Comparison of ENCODE assay signal across 14 cellular contexts in genomic region chr3:112498916-112499315, GRCh38. TPM values are rescaled to one million over a fixed set of nuclear protein-coding genes. Genes with fewer than 3 reads are reported as not detected.
DNase-seq lines count a peak whose midpoint lies in the region; ATAC-seq and TF ChIP-seq lines count a peak whose summit lies in the region.
"Had no signal": no experiment of that assay in that cellular context is flagged by ENCODE, and none has a peak within 500 bp of the region (broad histone marks: within the 10 kb centered on the region; RNA-seq: fewer than 3 reads in every experiment).

No MANE protein-coding gene starts in this region.

- H3K27me3 ChIP-seq in right cardiac atrium (ENCODE audit: control insufficient read depth, insufficient read depth), result no peaks in the 10 kb centered on the region
- H3K27me3 ChIP-seq: uterus had no signal

- no peaks in the 10 kb centered on the region for H3K9me3 ChIP-seq in right cardiac atrium (ENCODE audit: control insufficient read depth, low read length)
- H3K9me3 ChIP-seq: Caco-2, uterus had no signal

- H3K4me1 ChIP-seq in right cardiac atrium (ENCODE audit: control insufficient read depth, insufficient read depth, low read length), result no peaks in the 10 kb centered on the region
- H3K4me1 ChIP-seq: Caco-2, uterus had no signal

- H3K27me3 Mint-ChIP-seq in activated naive CD8-positive, alpha-beta T cell treated with anti-CD3 and anti-CD28 coated beads for 36 hours, result no peaks in the 10 kb centered on the region

- no peak for TF ChIP-seq POLR2A in erythroblast (IDR thresholded peaks at IDR 0.05; ENCODE audit: low read length)

- peak overlapping the region; percentile 89 for H3K4me3 ChIP-seq in GM08714 (ENCODE audit: low read length)
- H3K4me3 ChIP-seq in right cardiac atrium (ENCODE audit: low read length), result no peak overlapping the region
- H3K4me3 ChIP-seq: uterus had no signal

- intact Hi-C loops in right cardiac atrium (cut with DNase I), result no loop called here

- H3K36me3 Mint-ChIP-seq in activated naive CD8-positive, alpha-beta T cell treated with anti-CD3 and anti-CD28 coated beads for 36 hours, result peaks cover 43% of the 10 kb centered on the region

- peak overlapping the region; percentile 99 for H3K4me3 Mint-ChIP-seq in activated naive CD8-positive, alpha-beta T cell treated with anti-CD3 and anti-CD28 coated beads for 36 hours

- 92% methylated on average over 8 of the region's 8 CpGs for WGBS in right cardiac atrium

- H3K27ac Mint-ChIP-seq in activated naive CD8-positive, alpha-beta T cell treated with anti-CD3 and anti-CD28 coated beads for 36 hours, result peak overlapping the region; percentile 98

- no peak for DNase-seq in activated naive CD8-positive, alpha-beta T cell treated with anti-CD3 and anti-CD28 coated beads for 36 hours
- DNase-seq in right cardiac atrium (no peak), erythroblast (lab: John Stamatoyannopoulos, UW) (no peak), NCI-H2081 (lab: John Stamatoyannopoulos, UW) (no peak), NCI-H446 (lab: John Stamatoyannopoulos, UW) (no peak)
- DNase-seq: aorta, Caco-2, uterus had no signal

- H3K9me3 Mint-ChIP-seq in activated naive CD8-positive, alpha-beta T cell treated with anti-CD3 and anti-CD28 coated beads for 36 hours, result peaks cover 8% of the 10 kb centered on the region

- no peak overlapping the region for H3K27ac ChIP-seq in right cardiac atrium (ENCODE audit: low read length)
- H3K27ac ChIP-seq: uterus had no signal

- ATAC-seq in GM19452 (IDR thresholded peaks at IDR 0.05; ENCODE audit: unreplicated experiment) (peak; percentile 27), HG03108 (IDR thresholded peaks at IDR 0.05; ENCODE audit: unreplicated experiment) (peak; percentile 12), right cardiac atrium (no peak)
- ATAC-seq: HCT116 had no signal

- peaks cover 58% of the 10 kb centered on the region for H3K4me1 Mint-ChIP-seq in activated naive CD8-positive, alpha-beta T cell treated with anti-CD3 and anti-CD28 coated beads for 36 hours

RNA-seq across cellular contexts. Expression of gene BTLA, which starts 0.4 kb away (rescaled TPM):
- 10 to 100 TPM; 34.1 to 41.2 TPM for total RNA-seq in activated naive CD8-positive, alpha-beta T cell treated with anti-CD3 and anti-CD28 coated beads for 36 hours
- under 1 TPM in 1 of 4 donors, not detected in 3; 0.14 TPM for total RNA-seq in right cardiac atrium
- 0.09 TPM for polyA plus RNA-seq in right cardiac atrium
- total RNA-seq: Caco-2, lung microvascular endothelial cell had no signal
- polyA plus RNA-seq: fibroblast of lung had no signal

Comparison
In these comparisons a context has a peak if more than half of its experiments do, and no peak if none do; other contexts are left out.
1. ATAC-seq: peak in GM19452 (single experiment) and HG03108 (single experiment); none in right cardiac atrium (0 of 2).
2. RNA of gene BTLA, which starts 0.4 kb away (total RNA-seq): 34.1 to 41.2 TPM in activated naive CD8-positive, alpha-beta T cell treated with anti-CD3 and anti-CD28 coated beads for 36 hours; 0.14 TPM in right cardiac atrium; every median in the first group is over 10 times any median in the second.